Comparison of ENCODE assay signal across 18 cellular contexts in the genomic region with DNA sequence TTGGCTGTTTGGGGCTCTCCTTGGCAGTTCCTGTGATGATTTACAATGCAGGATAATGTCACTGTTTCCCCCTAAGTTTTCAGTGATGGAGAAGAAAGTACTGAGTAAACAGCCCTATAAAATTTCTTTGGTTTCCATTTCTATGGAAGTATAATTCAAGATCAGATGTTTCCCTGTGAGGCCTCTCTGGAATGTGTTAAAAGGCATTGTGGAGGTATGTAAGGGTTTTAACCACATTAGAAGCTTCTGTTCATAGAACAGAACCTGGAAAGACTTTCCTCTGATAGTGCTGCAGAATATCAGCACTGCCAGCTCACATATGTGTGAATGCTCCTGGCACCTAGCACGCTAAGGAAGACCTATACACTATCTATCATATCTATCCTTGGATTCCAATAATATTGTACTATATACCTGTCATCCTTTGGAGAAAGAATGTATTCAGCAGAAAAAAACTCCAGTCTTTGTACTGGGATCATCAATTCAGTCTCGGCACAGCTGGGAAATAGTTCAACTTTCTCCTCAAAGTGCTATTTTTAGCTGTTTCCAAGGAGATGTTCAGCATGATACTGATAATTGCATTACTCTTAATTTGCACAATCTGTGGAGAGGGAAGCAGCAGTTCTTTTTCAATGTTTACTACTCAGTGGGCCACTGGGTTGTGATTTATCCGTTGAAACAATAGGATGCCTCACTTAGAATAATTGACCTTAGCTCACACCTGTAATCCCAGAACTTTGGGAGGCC. TPM values are rescaled to one million over a fixed set of nuclear protein-coding genes. Genes with fewer than 3 reads are reported as not detected.
DNase-seq lines count a peak whose midpoint lies in the region; ATAC-seq, FAIRE-seq and TF ChIP-seq lines count a peak whose summit lies in the region.
"Had no signal": no experiment of that assay in that cellular context is flagged by ENCODE, and none has a peak within 500 bp of the region (broad histone marks: within the 10 kb centered on the region; RNA-seq: fewer than 3 reads in every experiment).

No MANE protein-coding gene starts in this region.

- no peak for FAIRE-seq in pancreas (lab: Jason Lieb, UNC)
- FAIRE-seq: keratinocyte had no signal

- H3K27me3 Mint-ChIP-seq in glutamatergic neuron (ENCODE audit: unreplicated experiment): no peaks in the 10 kb centered on the region

- no peak overlapping the region for H3K4me3 Mint-ChIP-seq in glutamatergic neuron (ENCODE audit: unreplicated experiment)

- no peaks in the 10 kb centered on the region for H3K36me3 ChIP-seq in pancreas

- peak overlapping the region in 1 of 4 donors; percentile 2 for H3K27ac ChIP-seq in pancreas
- H3K27ac ChIP-seq: ascending aorta had no signal

- ATAC-seq in pancreas (peak; percentile 18 to 73 (median 46)), GM19328 (IDR thresholded peaks at IDR 0.05; ENCODE audit: unreplicated experiment) (no peak), GM21381 (IDR thresholded peaks at IDR 0.05; ENCODE audit: unreplicated experiment) (no peak)

- no peaks in the 10 kb centered on the region for H3K36me3 Mint-ChIP-seq in glutamatergic neuron (ENCODE audit: unreplicated experiment)

- intact Hi-C loops in pancreas (cut with DNase I): no loop called here

- DNase-seq in EH (ENCODE audit: low read depth): peak; percentile 25
- peak; percentile 67 for DNase-seq in amniotic epithelial cell (ENCODE audit: low read depth)
- no peak for DNase-seq in glutamatergic neuron
- DNase-seq in pancreas: no peak
- no peak for DNase-seq in GOT3 (lab: John Stamatoyannopoulos, UW)
- no peak for DNase-seq in activated CD4-positive, alpha-beta T cell treated with anti-CD3 and anti-CD28 coated beads for 48 hours
- DNase-seq: activated CD4-positive, CD25-positive, alpha-beta regulatory T cell treated with anti-CD3 and anti-CD28 coated beads, Interleukin-2, amount 50 U/mL, for 72 hours; activated effector memory CD4-positive, alpha-beta T cell treated with Interleukin-2 at 50 U/mL for 16 hours; EL; heart right ventricle; NCI-H1694; right cardiac atrium; SHP77 treated with DMSO at 0.1 percent for 48 hours; stomach had no signal

- no peaks in the 10 kb centered on the region for H3K27me3 ChIP-seq in pancreas
- H3K27me3 ChIP-seq: ascending aorta, heart right ventricle, stomach had no signal

- WGBS in pancreas, 2 donors: 27 to 30% methylated on average over 3 of the region's 3 CpGs

- TF ChIP-seq CTCF in glutamatergic neuron (IDR thresholded peaks at IDR 0.05; ENCODE audit: partially characterized antibody, unreplicated experiment) (no peak), pancreas (IDR thresholded peaks at IDR 0.05) (no peak)

- no peaks in the 10 kb centered on the region for H3K4me1 Mint-ChIP-seq in glutamatergic neuron (ENCODE audit: low read depth, unreplicated experiment)

- no peak overlapping the region for H3K4me3 ChIP-seq in pancreas
- H3K4me3 ChIP-seq: ascending aorta, heart right ventricle, stomach had no signal

- peak overlapping the region; percentile 39 for H3K27ac Mint-ChIP-seq in glutamatergic neuron (ENCODE audit: unreplicated experiment)

- H3K9me3 ChIP-seq in pancreas: no peaks in the 10 kb centered on the region
- H3K9me3 ChIP-seq: ascending aorta, heart right ventricle, stomach had no signal

- H3K9me3 Mint-ChIP-seq in glutamatergic neuron (ENCODE audit: unreplicated experiment): peaks cover 1% of the 10 kb centered on the region

- H3K4me1 ChIP-seq in pancreas: peaks cover 7 to 20% (median 13%) of the 10 kb centered on the region in 3 donors
- H3K4me1 ChIP-seq: ascending aorta had no signal

RNA-seq across cellular contexts. Expression of a gene that starts 21.9 kb away (rescaled TPM):
- total RNA-seq in glutamatergic neuron (ENCODE audit: unreplicated experiment): 41.0 TPM
- 10 to 100 TPM in 5 of 6 donors, 1 to 10 TPM in 1; 9.9 to 22.4 (median 15.6) TPM for total RNA-seq in pancreas
- 10 to 100 TPM; 14.2 to 27.6 TPM for polyA plus RNA-seq in pancreas

Comparison
In these comparisons a context has a peak if more than half of its experiments do, and no peak if none do; other contexts are left out.
1. DNase-seq: peak in EH (single experiment) and amniotic epithelial cell (single experiment); none in glutamatergic neuron (single experiment), pancreas (0 of 6), GOT3 (single experiment) and activated CD4-positive, alpha-beta T cell treated with anti-CD3 and anti-CD28 coated beads for 48 hours (single experiment).
2. ATAC-seq: peak in pancreas (4 of 4); none in GM19328 (single experiment) and GM21381 (single experiment).